1 cellular context compared by ENCODE assay signal in the genomic region with DNA sequence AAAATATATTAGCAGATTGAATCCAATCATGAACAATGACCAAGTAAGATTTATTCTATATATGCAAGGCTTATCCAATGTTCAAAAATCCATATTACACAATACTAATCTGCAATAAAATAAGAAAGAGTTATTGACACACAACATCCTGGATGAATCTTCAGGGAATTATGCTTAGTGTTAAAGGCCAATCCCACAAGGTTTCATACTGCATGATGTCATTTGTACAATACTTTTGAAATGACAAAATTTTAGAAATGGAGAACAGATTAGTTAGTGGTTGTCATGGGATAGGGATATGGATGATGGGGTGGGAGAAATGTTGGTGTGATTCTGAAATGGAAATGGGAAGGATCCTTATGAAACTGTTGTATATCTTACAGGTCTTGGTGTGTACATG.
A peak's percentile ranks its signal among the peaks of the same experiment; 100 is the strongest.
TF ChIP-seq lines count a peak whose summit lies in the region.

No MANE protein-coding gene starts in this region.

TF ChIP-seq in K562, 482 proteins besides CTCF, POLR2A, EP300 and RAD21 (continued from another document):
- TF ChIP-seq, protein P1, sequence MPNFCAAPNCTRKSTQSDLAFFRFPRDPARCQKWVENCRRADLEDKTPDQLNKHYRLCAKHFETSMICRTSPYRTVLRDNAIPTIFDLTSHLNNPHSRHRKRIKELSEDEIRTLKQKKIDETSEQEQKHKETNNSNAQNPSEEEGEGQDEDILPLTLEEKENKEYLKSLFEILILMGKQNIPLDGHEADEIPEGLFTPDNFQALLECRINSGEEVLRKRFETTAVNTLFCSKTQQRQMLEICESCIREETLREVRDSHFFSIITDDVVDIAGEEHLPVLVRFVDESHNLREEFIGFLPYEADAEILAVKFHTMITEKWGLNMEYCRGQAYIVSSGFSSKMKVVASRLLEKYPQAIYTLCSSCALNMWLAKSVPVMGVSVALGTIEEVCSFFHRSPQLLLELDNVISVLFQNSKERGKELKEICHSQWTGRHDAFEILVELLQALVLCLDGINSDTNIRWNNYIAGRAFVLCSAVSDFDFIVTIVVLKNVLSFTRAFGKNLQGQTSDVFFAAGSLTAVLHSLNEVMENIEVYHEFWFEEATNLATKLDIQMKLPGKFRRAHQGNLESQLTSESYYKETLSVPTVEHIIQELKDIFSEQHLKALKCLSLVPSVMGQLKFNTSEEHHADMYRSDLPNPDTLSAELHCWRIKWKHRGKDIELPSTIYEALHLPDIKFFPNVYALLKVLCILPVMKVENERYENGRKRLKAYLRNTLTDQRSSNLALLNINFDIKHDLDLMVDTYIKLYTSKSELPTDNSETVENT (CRISPR knock-in tag; IDR thresholded peaks at IDR 0.05): no peak
- TF ChIP-seq E2F3 (CRISPR knock-in tag; IDR thresholded peaks at IDR 0.05) (no peak), CEBPB (tag; IDR thresholded peaks at IDR 0.05) (0 out of 2 replicates have a peak, but pooled peaks have one; percentile 21)
- TF ChIP-seq, protein P2, sequence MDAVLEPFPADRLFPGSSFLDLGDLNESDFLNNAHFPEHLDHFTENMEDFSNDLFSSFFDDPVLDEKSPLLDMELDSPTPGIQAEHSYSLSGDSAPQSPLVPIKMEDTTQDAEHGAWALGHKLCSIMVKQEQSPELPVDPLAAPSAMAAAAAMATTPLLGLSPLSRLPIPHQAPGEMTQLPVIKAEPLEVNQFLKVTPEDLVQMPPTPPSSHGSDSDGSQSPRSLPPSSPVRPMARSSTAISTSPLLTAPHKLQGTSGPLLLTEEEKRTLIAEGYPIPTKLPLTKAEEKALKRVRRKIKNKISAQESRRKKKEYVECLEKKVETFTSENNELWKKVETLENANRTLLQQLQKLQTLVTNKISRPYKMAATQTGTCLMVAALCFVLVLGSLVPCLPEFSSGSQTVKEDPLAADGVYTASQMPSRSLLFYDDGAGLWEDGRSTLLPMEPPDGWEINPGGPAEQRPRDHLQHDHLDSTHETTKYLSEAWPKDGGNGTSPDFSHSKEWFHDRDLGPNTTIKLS (IDR thresholded peaks at IDR 0.05; ENCODE audit: borderline replicate concordance, low read depth): no peak
